Comparison of ENCODE assay signal across 1 cellular context in genomic region chr15:68195336-68196112, GRCh38.
TF ChIP-seq lines count a peak whose summit lies in the region.

No MANE protein-coding gene starts in this region.

TF ChIP-seq in HepG2, 621 proteins besides CTCF, POLR2A, EP300 and RAD21:
- TF ChIP-seq RBM22 (optimal IDR thresholded peaks at IDR 0.05; ENCODE audit: low read length) (peak; percentile 69), CREB3 (CRISPR knock-in tag; IDR thresholded peaks at IDR 0.05) (no peak)
